ENCODE assay signal across 14 cellular contexts in genomic region chr6:153476243-153476642, GRCh38.
DNase-seq lines count a peak whose midpoint lies in the region; ATAC-seq, FAIRE-seq and TF ChIP-seq lines count a peak whose summit lies in the region.
"Had no signal": no experiment of that assay in that cellular context is flagged by ENCODE, and none has a peak within 500 bp of the region (broad histone marks: within the 10 kb centered on the region; RNA-seq: fewer than 3 reads in every experiment).

No MANE protein-coding gene starts in this region.

- no peaks in the 10 kb centered on the region for H3K79me2 ChIP-seq in GM12878 (ENCODE audit: control insufficient read depth, insufficient read depth, low read length)

- no peak for TF ChIP-seq POLR2A in GM12878 (IDR thresholded peaks at IDR 0.05; ENCODE audit: low read depth, low read length)
- TF ChIP-seq POLR2A in gastrocnemius medialis (IDR thresholded peaks at IDR 0.05), result no peak

- CTCF ChIA-PET in GM12878 (lab: Yijun Ruan, JAX) (interaction anchor here (0.7 kb wide), 1 partner anchor 8 kb away, joined by 3 read pairs; no protein-coding TSS in a partner anchor), GM10248 (lab: Yijun Ruan, JAX) (interaction anchor here (1.2 to 1.3 kb wide), 2 partner anchors 13 to 29 kb away, joined by 3 to 4 read pairs; no protein-coding TSS in a partner anchor)

- H3K4me3 ChIP-seq in GM12878 (no peak overlapping the region), gastrocnemius medialis (no peak overlapping the region)
- H3K4me3 ChIP-seq: GM23338 had no signal

- no peak for TF ChIP-seq EP300 in GM12878 (IDR thresholded peaks at IDR 0.05; ENCODE audit: borderline replicate concordance in 1 of 2, control insufficient read depth in 1 of 2, low read depth in 2 of 2, low read length in 2 of 2)

- TF ChIP-seq CTCF in GM12878 (IDR thresholded peaks at IDR 0.05 in 2 of 3, conservative IDR thresholded peaks at IDR 0.05 in 1 of 3; ENCODE audit: control insufficient read depth in 2 of 3, extremely low read depth in 1 of 3, insufficient read depth in 1 of 3, low read depth in 3 of 3, low read length in 3 of 3) (no peak), GM10248 (IDR thresholded peaks at IDR 0.05; ENCODE audit: control extremely low read depth, extremely low read depth, low read depth, missing control alignments) (no peak), gastrocnemius medialis (IDR thresholded peaks at IDR 0.05 in 4 of 5, conservative IDR thresholded peaks at IDR 0.05 in 1 of 5) (no peak)

- RAD21 ChIA-PET in GM12878 (lab: Charles Lee; ENCODE audit: unreplicated experiment), result no interaction called here

- in situ Hi-C loops in GM12878 (cut with MboI) (no loop called here), gastrocnemius medialis (cut with MboI; ENCODE audit: low sequenced_read_pairs in 4 of 4) (no loop called here)

- no peaks in the 10 kb centered on the region for H3K36me3 ChIP-seq in GM12878 (ENCODE audit: control insufficient read depth in 2 of 2, insufficient read depth in 2 of 2, low read length in 1 of 2)
- H3K36me3 ChIP-seq in gastrocnemius medialis, result no peaks in the 10 kb centered on the region

- SMC1A ChIA-PET in GM12878 (lab: Charles Lee; ENCODE audit: uncharacterized antibody, unreplicated experiment), result interaction anchor here (0.6 kb wide), 2 partner anchors 458 to 523 kb away, joined by 3 read pairs; no protein-coding TSS in a partner anchor

- H3K9ac ChIP-seq in GM12878 (ENCODE audit: control insufficient read depth, insufficient read depth, low read length), result no peak overlapping the region

- H3K4me1 ChIP-seq in GM12878 (ENCODE audit: control insufficient read depth, insufficient read depth, low read length) (no peaks in the 10 kb centered on the region), gastrocnemius medialis (no peaks in the 10 kb centered on the region)

- intact Hi-C loops in GM12878 (cut with micrococcal nuclease; ENCODE audit: unreplicated experiment), result no loop called here
- intact Hi-C loops in gastrocnemius medialis (cut with DNase I; ENCODE audit: low total_unique reads), result no loop called here

- no peak for TF ChIP-seq RAD21 in GM12878 (IDR thresholded peaks at IDR 0.05; ENCODE audit: insufficient read depth, low read depth, low read length)

- BruUV-seq in GM12878 (replicated peaks; lab: Mats Ljungman, UMichigan), result no TSS peak

- no peak overlapping the region for H2AFZ ChIP-seq in GM12878 (ENCODE audit: control insufficient read depth, low read depth, low read length)
- H2AFZ ChIP-seq: GM23338 had no signal

- POLR2A ChIA-PET in GM12878 (lab: Charles Lee), result no interaction called here
- POLR2A ChIA-PET in GM10248 (lab: Yijun Ruan, JAX), result no interaction called here

- H3K4me2 ChIP-seq in GM12878 (ENCODE audit: control insufficient read depth, insufficient read depth), result no peak overlapping the region
- H3K4me2 ChIP-seq: GM23338 had no signal

- H3K9me3 ChIP-seq in GM12878 (replicated peaks; ENCODE audit: control insufficient read depth, insufficient read depth, low read length) (no peaks in the 10 kb centered on the region), gastrocnemius medialis (no peaks in the 10 kb centered on the region)

- H3K27me3 ChIP-seq in GM12878 (replicated peaks in 1 of 2; ENCODE audit: control insufficient read depth in 2 of 2, insufficient read depth in 2 of 2, low read length in 1 of 2), result no peaks in the 10 kb centered on the region
- H3K27me3 ChIP-seq in gastrocnemius medialis, result no peaks in the 10 kb centered on the region

- ATAC-seq in GM19351 (IDR thresholded peaks at IDR 0.05; ENCODE audit: unreplicated experiment) (peak; percentile 47), HG03432 (IDR thresholded peaks at IDR 0.05; ENCODE audit: unreplicated experiment) (peak; percentile 67), GM12878 (peak; percentile 65), HG02970 (IDR thresholded peaks at IDR 0.05; ENCODE audit: low FRiP score, unreplicated experiment) (no peak), gastrocnemius medialis (no peak)
- ATAC-seq: GM23338 had no signal

- WGBS in GM12878 (ENCODE audit: insufficient coverage, insufficient replicate concordance, low lambda C conversion rate, missing lambda C conversion rate), result 18% methylated on average over 6 of the region's 6 CpGs

- FAIRE-seq in GM12878 (lab: Jason Lieb, UNC), result no peak

- H3K27ac ChIP-seq in GM12878 (ENCODE audit: control insufficient read depth, insufficient read depth) (no peak overlapping the region), gastrocnemius medialis (no peak overlapping the region)

- H4K20me1 ChIP-seq in GM12878 (ENCODE audit: control insufficient read depth, insufficient read depth), result no peaks in the 10 kb centered on the region

- DNase-seq in GM12878 (ENCODE audit: low read depth, low spot score) (no peak), DMS79 treated with DMSO at 0.1 percent for 48 hours (lab: John Stamatoyannopoulos, UW) (no peak), GM10248 (ENCODE audit: extremely low spot score) (no peak), gastrocnemius medialis (no peak)
- DNase-seq: C1 segment of cervical spinal cord; Calu3; CD4-positive, alpha-beta T cell; DMS 273 treated with DMSO at 0.1 percent for 48 hours; H7; KG1 had no signal

TF ChIP-seq in GM12878, 131 proteins besides CTCF, POLR2A, EP300 and RAD21:
- TF ChIP-seq POLR2AphosphoS5 (IDR thresholded peaks at IDR 0.05; ENCODE audit: low read length) (no peak), PML (IDR thresholded peaks at IDR 0.05; ENCODE audit: low read length) (no peak), KLF5 (IDR thresholded peaks at IDR 0.05; ENCODE audit: partially characterized antibody) (no peak), MXI1 (IDR thresholded peaks at IDR 0.05; ENCODE audit: low read depth, low read length) (no peak), RB1 (IDR thresholded peaks at IDR 0.05; ENCODE audit: borderline replicate concordance) (no peak), TBL1XR1 (IDR thresholded peaks at IDR 0.05; ENCODE audit: low read depth, low read length) (no peak), MYB (IDR thresholded peaks at IDR 0.05; ENCODE audit: borderline replicate concordance, low read depth, low read length) (no peak), MTA3 (IDR thresholded peaks at IDR 0.05; ENCODE audit: borderline replicate concordance, low read length) (no peak), RELA (IDR thresholded peaks at IDR 0.05; ENCODE audit: borderline replicate concordance, partially characterized antibody) (no peak), SMAD1 (IDR thresholded peaks at IDR 0.05; ENCODE audit: low read depth, partially characterized antibody) (no peak), ZBTB33 (IDR thresholded peaks at IDR 0.05) (no peak), CBFB (IDR thresholded peaks at IDR 0.05; ENCODE audit: low read depth) (no peak), ZNF592 (IDR thresholded peaks at IDR 0.05) (no peak), ZNF384 (IDR thresholded peaks at IDR 0.05; ENCODE audit: borderline replicate concordance, low read depth, low read length) (no peak)
- TF ChIP-seq, protein P1, sequence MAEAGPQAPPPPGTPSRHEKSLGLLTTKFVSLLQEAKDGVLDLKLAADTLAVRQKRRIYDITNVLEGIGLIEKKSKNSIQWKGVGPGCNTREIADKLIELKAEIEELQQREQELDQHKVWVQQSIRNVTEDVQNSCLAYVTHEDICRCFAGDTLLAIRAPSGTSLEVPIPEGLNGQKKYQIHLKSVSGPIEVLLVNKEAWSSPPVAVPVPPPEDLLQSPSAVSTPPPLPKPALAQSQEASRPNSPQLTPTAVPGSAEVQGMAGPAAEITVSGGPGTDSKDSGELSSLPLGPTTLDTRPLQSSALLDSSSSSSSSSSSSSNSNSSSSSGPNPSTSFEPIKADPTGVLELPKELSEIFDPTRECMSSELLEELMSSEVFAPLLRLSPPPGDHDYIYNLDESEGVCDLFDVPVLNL (IDR thresholded peaks at IDR 0.05; ENCODE audit: low read depth, low read length), result no peak
TF ChIP-seq in GM12878: peak in this region for 0.

Comparison
In these comparisons a context has a peak if more than half of its experiments do, and no peak if none do; other contexts are left out.
1. ATAC-seq: peak in GM19351 (single experiment), HG03432 (single experiment) and GM12878 (single experiment); none in HG02970 (single experiment) and gastrocnemius medialis (0 of 2).